Comparison of ENCODE assay signal across 17 cellular contexts in genomic region chr2:15801439-15801838, GRCh38.
DNase-seq lines count a peak whose midpoint lies in the region; FAIRE-seq and TF ChIP-seq lines count a peak whose summit lies in the region.
"Had no signal": no experiment of that assay in that cellular context is flagged by ENCODE, and none has a peak within 500 bp of the region (broad histone marks: within the 10 kb centered on the region; RNA-seq: fewer than 3 reads in every experiment).

No MANE protein-coding gene starts in this region.

- no peak overlapping the region for H4K91ac ChIP-seq in H1 (replicated peaks; ENCODE audit: insufficient read length, low read length)

- POLR2A ChIA-PET in H1 (lab: Charles Lee; ENCODE audit: partially characterized antibody), result interaction anchor here (1.3 kb wide), 1 partner anchor 9 kb away, joined by 3 read pairs; no protein-coding TSS in a partner anchor

- H2AFZ ChIP-seq in H1 (ENCODE audit: low read length), result no peak overlapping the region

- H3K79me1 ChIP-seq in H1 (ENCODE audit: low read depth, low read length), result no peaks in the 10 kb centered on the region

- H3K36me3 Mint-ChIP-seq in activated T-helper 1 cell treated with anti-CD3 and anti-CD28 coated beads, Interleukin-12 subunit alpha, Interleukin-12 subunit beta, Interleukin-2, Interleukin-4 antibody, amounts not matched to agents 30 ng/mL and 10 ng/mL and 1 ng/mL, durations not matched to agents 14 hours and 24 hours and 36 hours (ENCODE audit: low read depth), result no peaks in the 10 kb centered on the region
- H3K36me3 Mint-ChIP-seq: CD4-positive, CD25-positive, alpha-beta regulatory T cell; CD8-positive, alpha-beta memory T cell had no signal

- 92% methylated on average over 14 of the region's 14 CpGs; no CpG with 5 or more reads in 1 of the 2 experiments for WGBS in H1 (ENCODE audit: extremely low coverage in 1 of 2, insufficient coverage in 1 of 2, insufficient read length in 1 of 2, insufficient replicate concordance in 2 of 2, low coverage in 1 of 2, low lambda C conversion rate in 2 of 2, missing lambda C conversion rate in 1 of 2), 2 experiments
- 92 to 94% methylated on average over 14 of the region's 14 CpGs for WGBS in esophagus squamous epithelium, 2 donors

- H3K14ac ChIP-seq in H1 (ENCODE audit: insufficient read length), result no peak overlapping the region

- H3K27ac Mint-ChIP-seq in activated T-helper 1 cell treated with anti-CD3 and anti-CD28 coated beads, Interleukin-12 subunit alpha, Interleukin-12 subunit beta, Interleukin-2, Interleukin-4 antibody, amounts not matched to agents 30 ng/mL and 10 ng/mL and 1 ng/mL, durations not matched to agents 14 hours and 24 hours and 36 hours, result no peak overlapping the region
- H3K27ac Mint-ChIP-seq: CD4-positive, CD25-positive, alpha-beta regulatory T cell; CD8-positive, alpha-beta memory T cell; GM23338 had no signal

- TF ChIP-seq POLR2A in H1 (IDR thresholded peaks at IDR 0.05; ENCODE audit: control extremely low read depth in 1 of 2, low read depth in 2 of 2, low read length in 2 of 2), result no peak
- no peak for TF ChIP-seq POLR2A in GM12892 (IDR thresholded peaks at IDR 0.05; ENCODE audit: low read depth, low read length)
- TF ChIP-seq POLR2A in esophagus squamous epithelium (IDR thresholded peaks at IDR 0.05), result no peak

- no peak overlapping the region for H3K9ac ChIP-seq in H1 (replicated peaks in 1 of 4; ENCODE audit: extremely low read depth in 1 of 4, low read depth in 3 of 4, low read length in 3 of 4)

- H3K27me3 Mint-ChIP-seq in activated T-helper 1 cell treated with anti-CD3 and anti-CD28 coated beads, Interleukin-12 subunit alpha, Interleukin-12 subunit beta, Interleukin-2, Interleukin-4 antibody, amounts not matched to agents 30 ng/mL and 10 ng/mL and 1 ng/mL, durations not matched to agents 14 hours and 24 hours and 36 hours (ENCODE audit: insufficient read depth), result no peaks in the 10 kb centered on the region
- H3K27me3 Mint-ChIP-seq: CD4-positive, CD25-positive, alpha-beta regulatory T cell had no signal

- H3K4me1 Mint-ChIP-seq in activated T-helper 1 cell treated with anti-CD3 and anti-CD28 coated beads, Interleukin-12 subunit alpha, Interleukin-12 subunit beta, Interleukin-2, Interleukin-4 antibody, amounts not matched to agents 30 ng/mL and 10 ng/mL and 1 ng/mL, durations not matched to agents 14 hours and 24 hours and 36 hours (ENCODE audit: low read depth), result no peaks in the 10 kb centered on the region
- H3K4me1 Mint-ChIP-seq: CD4-positive, CD25-positive, alpha-beta regulatory T cell; CD8-positive, alpha-beta memory T cell had no signal

- no peak overlapping the region for H3K4me2 ChIP-seq in H1 (ENCODE audit: insufficient read depth in 1 of 2, low read depth in 2 of 2, low read length in 2 of 2)
- H3K4me2 ChIP-seq: GM23338 had no signal

- no peak overlapping the region for H2AK5ac ChIP-seq in H1 (ENCODE audit: low read depth, low read length)

- no peak overlapping the region for H3K18ac ChIP-seq in H1 (ENCODE audit: extremely low read depth, low read length)

- no peak overlapping the region for H3K4me3 Mint-ChIP-seq in activated T-helper 1 cell treated with anti-CD3 and anti-CD28 coated beads, Interleukin-12 subunit alpha, Interleukin-12 subunit beta, Interleukin-2, Interleukin-4 antibody, amounts not matched to agents 30 ng/mL and 10 ng/mL and 1 ng/mL, durations not matched to agents 14 hours and 24 hours and 36 hours
- H3K4me3 Mint-ChIP-seq: CD4-positive, CD25-positive, alpha-beta regulatory T cell; CD8-positive, alpha-beta memory T cell; GM23338 had no signal

- H3K4me1 ChIP-seq in H1 (replicated peaks in 1 of 4; ENCODE audit: control insufficient read depth in 3 of 4, insufficient read depth in 4 of 4, low read length in 3 of 4) (peaks cover 0 to 7% (median 2%) of the 10 kb centered on the region in 4 experiments; a peak in 3 of 7 replicates), esophagus squamous epithelium (peaks cover 0 to 4% (median 0%) of the 10 kb centered on the region in 3 donors)
- H3K4me1 ChIP-seq: BE2C had no signal

- H2BK15ac ChIP-seq in H1 (ENCODE audit: low read length), result no peak overlapping the region

- no peak overlapping the region for H4K5ac ChIP-seq in H1 (ENCODE audit: insufficient read length, low read depth, low read length)

- H3K27ac ChIP-seq in angular gyrus (ENCODE audit: low read depth, low read length), result peak overlapping the region; percentile 36
- no peak overlapping the region for H3K27ac ChIP-seq in H1 (ENCODE audit: low read depth, low read length)
- H3K27ac ChIP-seq in esophagus squamous epithelium, result no peak overlapping the region

- no peaks in the 10 kb centered on the region for H3K27me3 ChIP-seq in H1 (replicated peaks in 1 of 4; ENCODE audit: control insufficient read depth in 3 of 4, extremely low read depth in 1 of 4, insufficient read depth in 3 of 4, low read length in 3 of 4)
- no peaks in the 10 kb centered on the region for H3K27me3 ChIP-seq in esophagus squamous epithelium

- peak overlapping the region; percentile 71; the same call in 1 of the 2 replicates for H2BK12ac ChIP-seq in H1 (ENCODE audit: low read depth, low read length)

- DNase-seq in H1 (ENCODE audit: low read depth in 1 of 2, low spot score in 2 of 2) (no peak), pons (ENCODE audit: low spot score) (peak; percentile 19), GM12892 (ENCODE audit: insufficient read length) (no peak), HPDE6-E6E7 (ENCODE audit: extremely low spot score) (no peak), esophagus squamous epithelium (lab: John Stamatoyannopoulos, UW) (no peak)
- DNase-seq in activated T-helper 1 cell treated with anti-CD3 and anti-CD28 coated beads, Interleukin-12 subunit alpha, Interleukin-12 subunit beta, Interleukin-2, Interleukin-4 antibody, amounts not matched to agents 30 ng/mL and 10 ng/mL and 1 ng/mL, durations not matched to agents 14 hours and 24 hours and 36 hours (ENCODE audit: low spot score), result no peak
- DNase-seq: ACHN; BE2C; CD4-positive, CD25-positive, alpha-beta regulatory T cell; CD8-positive, alpha-beta memory T cell; COR-L47; DMS79; GDM1 had no signal

- TF ChIP-seq RAD21 in H1 (IDR thresholded peaks at IDR 0.05 in 1 of 2, conservative IDR thresholded peaks at IDR 0.05 in 1 of 2; ENCODE audit: low read depth in 2 of 2, low read length in 2 of 2), result no peak

- H3K79me2 ChIP-seq in H1 (ENCODE audit: control insufficient read depth in 1 of 2, insufficient read depth in 2 of 2, low read length in 2 of 2), result no peaks in the 10 kb centered on the region

- CTCF ChIA-PET in H1 (lab: Charles Lee; ENCODE audit: partially characterized antibody), result interaction anchor here (0.6 to 1.2 kb wide), 3 partner anchors 9 to 70 kb away, joined by 3 read pairs; no protein-coding TSS in a partner anchor

- no peaks in the 10 kb centered on the region for H4K20me1 ChIP-seq in H1 (replicated peaks in 1 of 2; ENCODE audit: control insufficient read depth in 1 of 2, insufficient read depth in 2 of 2, low read length in 2 of 2)

- TF ChIP-seq CTCF in H1 (IDR thresholded peaks at IDR 0.05; ENCODE audit: control extremely low read depth in 1 of 3, insufficient read depth in 1 of 3, low read depth in 1 of 3, low read length in 3 of 3), result no peak
- TF ChIP-seq CTCF in esophagus squamous epithelium (IDR thresholded peaks at IDR 0.05), result no peak

- no peak overlapping the region; the same call in 1 of the 2 replicates for H2BK20ac ChIP-seq in H1 (ENCODE audit: low read length)

- H3K23me2 ChIP-seq in H1 (ENCODE audit: low read depth, low read length), result no peaks in the 10 kb centered on the region

- H3K23ac ChIP-seq in H1 (ENCODE audit: insufficient read length), result no peak overlapping the region

- intact Hi-C loops in esophagus squamous epithelium (cut with DNase I), result no loop called here
- intact Hi-C loops in activated T-helper 1 cell treated with anti-CD3 and anti-CD28 coated beads, Interleukin-12 subunit alpha, Interleukin-12 subunit beta, Interleukin-2, Interleukin-4 antibody, amounts not matched to agents 30 ng/mL and 10 ng/mL and 1 ng/mL, durations not matched to agents 14 hours and 24 hours and 36 hours (cut with micrococcal nuclease), result no loop called here

- H3K9me3 ChIP-seq in H1 (ENCODE audit: insufficient read depth in 2 of 2, low read depth in 1 of 2, low read length in 1 of 2) (no peaks in the 10 kb centered on the region), esophagus squamous epithelium (no peaks in the 10 kb centered on the region)
- H3K9me3 ChIP-seq: BE2C had no signal

- no peak for FAIRE-seq in H1 (lab: Jason Lieb, UNC)
- FAIRE-seq in GM12892 (lab: Jason Lieb, UNC), result no peak
- FAIRE-seq: A204.1, D721Med had no signal

- no peak overlapping the region for H3K56ac ChIP-seq in H1 (replicated peaks; ENCODE audit: insufficient read length, low read depth, low read length)

- no peak overlapping the region for H2BK120ac ChIP-seq in H1 (replicated peaks; ENCODE audit: low read depth, low read length)

- H3K4me3 ChIP-seq in H1 (ENCODE audit: extremely low read depth in 1 of 4, insufficient read depth in 2 of 4, low read depth in 3 of 4, low read length in 4 of 4) (no peak overlapping the region), esophagus squamous epithelium (no peak overlapping the region)
- H3K4me3 ChIP-seq: GM23338 had no signal

- no peak overlapping the region for H4K8ac ChIP-seq in H1 (ENCODE audit: extremely low read depth, insufficient read depth, low read length)

- no peak for TF ChIP-seq EP300 in H1 (IDR thresholded peaks at IDR 0.05; ENCODE audit: borderline replicate concordance in 1 of 2, low read depth in 2 of 2, low read length in 2 of 2)

- no peak overlapping the region for H3K4ac ChIP-seq in H1 (replicated peaks; ENCODE audit: insufficient read length, low read depth, low read length)

- no peaks in the 10 kb centered on the region for H3K9me3 Mint-ChIP-seq in activated T-helper 1 cell treated with anti-CD3 and anti-CD28 coated beads, Interleukin-12 subunit alpha, Interleukin-12 subunit beta, Interleukin-2, Interleukin-4 antibody, amounts not matched to agents 30 ng/mL and 10 ng/mL and 1 ng/mL, durations not matched to agents 14 hours and 24 hours and 36 hours

- no peak overlapping the region for H2BK5ac ChIP-seq in H1 (ENCODE audit: low read depth, low read length)

- H3K36me3 ChIP-seq in H1 (ENCODE audit: control insufficient read depth in 2 of 4, insufficient read depth in 4 of 4, low read length in 3 of 4) (no peaks in the 10 kb centered on the region), esophagus squamous epithelium (no peaks in the 10 kb centered on the region)
- H3K36me3 ChIP-seq: BE2C had no signal

TF ChIP-seq in H1, 55 proteins besides CTCF, POLR2A, EP300 and RAD21 (continues in another document):
- no peak for TF ChIP-seq RFX5 (IDR thresholded peaks at IDR 0.05; ENCODE audit: borderline replicate concordance, low read depth, low read length)
- no peak for TF ChIP-seq E2F6 (IDR thresholded peaks at IDR 0.05)
- TF ChIP-seq FOSL1 (IDR thresholded peaks at IDR 0.05; ENCODE audit: insufficient read depth, low read depth, low read length), result no peak
- TF ChIP-seq SRF (IDR thresholded peaks at IDR 0.05; ENCODE audit: low read depth, low read length), result no peak
